In the genomic region with DNA sequence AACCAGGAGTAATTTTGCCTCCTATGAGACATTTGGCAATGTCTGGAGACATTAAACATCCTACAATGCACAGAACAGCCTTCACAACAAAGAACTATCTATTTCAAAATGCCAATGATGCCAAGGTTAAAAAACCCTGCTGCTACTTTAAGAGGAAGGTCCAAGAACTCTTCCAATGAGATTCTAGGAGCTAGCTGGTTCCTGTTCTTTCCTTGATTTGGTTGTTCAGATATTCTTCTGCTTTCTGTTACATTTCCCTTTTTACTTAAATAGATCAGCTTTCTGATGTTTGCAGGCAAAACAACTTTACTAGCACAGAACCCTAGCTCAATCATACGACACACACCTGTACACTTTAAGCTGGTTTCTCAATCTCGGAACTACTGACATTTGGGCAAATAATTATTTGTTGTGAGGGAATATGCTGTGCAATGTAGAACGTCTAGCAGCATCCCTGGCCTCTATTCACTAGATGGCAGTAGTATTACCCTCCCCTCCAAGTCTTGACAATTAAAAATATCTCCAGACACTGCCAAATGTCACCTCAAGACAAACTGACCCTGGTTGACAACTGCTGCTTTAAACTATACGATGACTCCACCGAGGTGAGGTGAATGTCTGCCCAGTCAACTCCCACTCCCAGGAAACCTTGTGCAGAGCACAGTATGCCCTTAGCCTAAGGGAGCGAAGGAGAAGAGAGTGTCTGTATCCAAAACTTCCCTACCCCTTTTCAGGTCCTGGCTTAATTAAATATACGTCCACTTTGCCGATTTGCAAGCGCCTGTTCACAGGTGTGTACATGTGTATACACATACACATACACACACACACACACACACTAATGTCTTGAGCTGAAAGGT, we compare ENCODE assay signal across 8 cellular contexts. TPM values are rescaled to one million over a fixed set of nuclear protein-coding genes. Genes with fewer than 3 reads are reported as not detected.
DNase-seq lines count a peak whose midpoint lies in the region; ATAC-seq and TF ChIP-seq lines count a peak whose summit lies in the region.

No MANE protein-coding gene starts in this region.

- H3K27ac ChIP-seq in heart left ventricle = peak overlapping the region in 2 of 12 donors; percentile 3 to 75
- no peak overlapping the region for H3K27ac ChIP-seq in brain microvascular endothelial cell
- H3K27ac ChIP-seq in osteoblast (ENCODE audit: low read depth, low read length) = no peak overlapping the region

- intact Hi-C loops in heart left ventricle (cut with DNase I) (no loop called here), cardiac septum (cut with DNase I) (no loop called here)

- DNase-seq in heart left ventricle (no peak), cardiac septum (ENCODE audit: low spot score) (no peak), brain microvascular endothelial cell (peak; percentile 16), osteoblast (ENCODE audit: insufficient read length, low spot score, missing footprints) (no peak), COR-L47 (lab: John Stamatoyannopoulos, UW) (no peak), HuH-7.5 (ENCODE audit: low spot score) (no peak)

- peaks cover 87% of the 10 kb centered on the region for H3K79me2 ChIP-seq in osteoblast (ENCODE audit: insufficient read depth, low read length)

- ATAC-seq in heart left ventricle = no peak
- ATAC-seq in HG03097 (IDR thresholded peaks at IDR 0.05; ENCODE audit: low FRiP score, unreplicated experiment) = no peak

- H3K27me3 ChIP-seq in heart left ventricle (no peaks in the 10 kb centered on the region), brain microvascular endothelial cell (replicated peaks) (no peaks in the 10 kb centered on the region), osteoblast (ENCODE audit: insufficient read depth, low read length) (no peaks in the 10 kb centered on the region)

- peak overlapping the region in 3 of 12 donors; percentile 6 to 33 (median 11) for H3K4me3 ChIP-seq in heart left ventricle
- H3K4me3 ChIP-seq in brain microvascular endothelial cell (ENCODE audit: low read depth, low read length) = no peak overlapping the region
- peak overlapping the region; percentile 44 for H3K4me3 ChIP-seq in osteoblast (ENCODE audit: insufficient read depth, low read length)

- in situ Hi-C loops in brain microvascular endothelial cell (cut with HindIII; ENCODE audit: low pct_ligation_motif_present, low sequenced_read_pairs) = no loop called here

- WGBS in heart left ventricle, 4 donors = 49 to 56% (median 51%) methylated on average over 9 of the region's 9 CpGs

- H3K4me1 ChIP-seq in heart left ventricle = peaks cover 0 to 69% (median 23%) of the 10 kb centered on the region in 12 donors
- peaks cover 32% of the 10 kb centered on the region for H3K4me1 ChIP-seq in osteoblast (ENCODE audit: insufficient read depth, low read length)

- H3K9me3 ChIP-seq in heart left ventricle (no peaks in the 10 kb centered on the region), osteoblast (ENCODE audit: low read depth, low read length) (no peaks in the 10 kb centered on the region)

- peak overlapping the region; percentile 51 for H3K4me2 ChIP-seq in osteoblast (ENCODE audit: insufficient read depth, low read length)

- H4K20me1 ChIP-seq in osteoblast (ENCODE audit: insufficient read depth, low read length) = peaks cover 40% of the 10 kb centered on the region

- TF ChIP-seq POLR2A in heart left ventricle (IDR thresholded peaks at IDR 0.05) = no peak

- H2AFZ ChIP-seq in osteoblast (ENCODE audit: low read length) = peak overlapping the region; percentile 37

- H3K36me3 ChIP-seq in heart left ventricle (no peaks in the 10 kb centered on the region), brain microvascular endothelial cell (replicated peaks) (no peaks in the 10 kb centered on the region), osteoblast (ENCODE audit: insufficient read depth, low read length) (no peaks in the 10 kb centered on the region)

- TF ChIP-seq CTCF in heart left ventricle (IDR thresholded peaks at IDR 0.05) (peak in 7 of 12 donors; percentile 19 to 49 (median 26)), LNCAP (IDR thresholded peaks at IDR 0.05) (peak; percentile 60), brain microvascular endothelial cell (IDR thresholded peaks at IDR 0.05; ENCODE audit: low read depth, low read length, missing control alignments) (peak; percentile 53), osteoblast (IDR thresholded peaks at IDR 0.05; ENCODE audit: extremely low read depth, low read depth, low read length) (peak; percentile 42)

RNA-seq across cellular contexts. Expression of a gene that starts 4.4 kb away (rescaled TPM):
- total RNA-seq in heart left ventricle (10 to 100 TPM; 14.0 to 22.4 (median 16.2) TPM), cardiac septum (20.2 TPM), osteoblast (55.7 and 64.8 TPM in 2 replicates)
- polyA plus RNA-seq in heart left ventricle = 10 to 100 TPM in 1 of 2 donors, 1 to 10 TPM in 1; 3.7 to 18.7 TPM
